ENCODE assay signal across 1 cellular context in the genomic region with DNA sequence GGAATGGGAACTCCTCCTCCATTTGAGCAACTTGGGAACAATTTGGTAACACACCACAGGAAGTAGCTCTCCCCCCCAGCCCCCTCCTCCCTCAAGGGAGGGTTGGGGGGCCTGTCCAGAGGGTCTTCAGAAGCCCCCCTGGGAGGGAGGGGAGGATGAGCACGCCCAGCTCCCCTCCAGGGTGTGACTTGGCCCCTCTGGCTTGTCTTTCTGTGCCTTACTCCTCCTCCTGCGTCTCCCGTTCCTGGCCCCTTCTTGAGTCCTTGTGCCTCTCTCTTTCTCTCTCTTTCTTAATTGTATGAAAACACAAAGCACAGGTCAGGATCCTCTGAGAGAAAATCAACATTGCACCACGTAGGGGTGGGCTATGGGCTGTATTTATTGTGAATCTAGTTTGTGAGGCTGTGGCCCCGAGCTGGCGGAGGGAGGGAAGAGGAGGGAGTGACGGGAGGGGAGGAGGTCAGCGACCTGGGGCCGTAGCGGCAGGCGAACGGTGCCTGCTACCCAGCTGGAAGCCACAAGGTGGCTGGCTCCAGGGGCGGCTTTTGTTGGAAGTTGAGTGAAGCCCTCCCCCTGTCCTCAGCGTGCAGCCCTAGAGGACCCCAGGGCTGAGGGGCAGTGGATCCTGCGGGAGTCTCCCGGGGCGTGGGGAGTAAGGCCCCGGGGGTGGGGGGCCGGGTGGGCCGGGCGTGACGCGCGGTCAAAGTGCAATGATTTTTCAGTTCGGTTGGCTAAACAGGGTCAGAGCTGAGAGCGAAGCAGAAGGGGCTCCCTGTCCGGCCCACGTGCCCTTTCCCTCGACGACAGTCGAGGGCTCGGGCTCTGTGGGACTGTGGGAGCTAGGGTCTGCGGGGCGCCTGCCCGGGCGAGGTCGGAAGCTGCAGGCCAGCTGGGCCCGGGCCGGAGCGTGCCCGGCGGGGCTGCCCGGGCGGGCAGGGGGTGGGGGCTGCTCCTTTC.
TF ChIP-seq lines count a peak whose summit lies in the region.

No MANE protein-coding gene starts in this region.

TF ChIP-seq in HepG2, 621 proteins besides CTCF, POLR2A, EP300 and RAD21 (continued from another document and continues in another):
- TF ChIP-seq FOXO1 (CRISPR knock-in tag; IDR thresholded peaks at IDR 0.05) (0 out of 2 replicates have a peak, but pooled peaks have one; percentile 5), KDM3A (CRISPR knock-in tag; IDR thresholded peaks at IDR 0.05; ENCODE audit: low read depth) (peak; percentile 21; the same call in 1 of the 2 replicates), FLYWCH1 (CRISPR knock-in tag; IDR thresholded peaks at IDR 0.05) (no peak), BORCS8-MEF2B (CRISPR knock-in tag; IDR thresholded peaks at IDR 0.05) (no peak), SAP130 (CRISPR knock-in tag; IDR thresholded peaks at IDR 0.05; ENCODE audit: low read depth) (peak; percentile 61; the same call in 1 of the 2 replicates), WIZ (CRISPR knock-in tag; IDR thresholded peaks at IDR 0.05) (no peak), BHLHE40 (IDR thresholded peaks at IDR 0.05; ENCODE audit: low read length) (no peak), ZNF619 (CRISPR knock-in tag; IDR thresholded peaks at IDR 0.05) (no peak), PTBP1 (IDR thresholded peaks at IDR 0.05; ENCODE audit: low read depth, low read length, poor library complexity, severe bottlenecking) (no peak), IKZF1 (IDR thresholded peaks at IDR 0.05) (no peak), ZNF12 (CRISPR knock-in tag; IDR thresholded peaks at IDR 0.05) (no peak), ZNF614 (CRISPR knock-in tag; IDR thresholded peaks at IDR 0.05; ENCODE audit: borderline replicate concordance) (no peak), ZFP1 (CRISPR knock-in tag; IDR thresholded peaks at IDR 0.05) (no peak), ZNF331 (CRISPR knock-in tag; IDR thresholded peaks at IDR 0.05) (no peak; the same call in 1 of the 2 replicates), SIN3B (IDR thresholded peaks at IDR 0.05; ENCODE audit: low read length) (no peak), CEBPG (CRISPR knock-in tag; IDR thresholded peaks at IDR 0.05) (no peak), ZNF83 (CRISPR knock-in tag; IDR thresholded peaks at IDR 0.05; ENCODE audit: borderline replicate concordance) (no peak), ZFP36L1 (CRISPR knock-in tag; IDR thresholded peaks at IDR 0.05) (no peak), ZNF121 (CRISPR knock-in tag; IDR thresholded peaks at IDR 0.05) (no peak), FIP1L1 (IDR thresholded peaks at IDR 0.05; ENCODE audit: borderline replicate concordance, insufficient read depth, low read depth, low read length) (no peak), ZNF570 (CRISPR knock-in tag; IDR thresholded peaks at IDR 0.05; ENCODE audit: borderline replicate concordance) (no peak), SRSF4 (IDR thresholded peaks at IDR 0.05; ENCODE audit: low read depth, low read length, poor library complexity, severe bottlenecking) (no peak), NBN (conservative IDR thresholded peaks at IDR 0.05) (no peak), ZNF33A (CRISPR knock-in tag; IDR thresholded peaks at IDR 0.05; ENCODE audit: borderline replicate concordance) (no peak), BRD4 (CRISPR knock-in tag; IDR thresholded peaks at IDR 0.05) (no peak), ZNF672 (CRISPR knock-in tag; IDR thresholded peaks at IDR 0.05) (no peak)
- TF ChIP-seq, protein P1, sequence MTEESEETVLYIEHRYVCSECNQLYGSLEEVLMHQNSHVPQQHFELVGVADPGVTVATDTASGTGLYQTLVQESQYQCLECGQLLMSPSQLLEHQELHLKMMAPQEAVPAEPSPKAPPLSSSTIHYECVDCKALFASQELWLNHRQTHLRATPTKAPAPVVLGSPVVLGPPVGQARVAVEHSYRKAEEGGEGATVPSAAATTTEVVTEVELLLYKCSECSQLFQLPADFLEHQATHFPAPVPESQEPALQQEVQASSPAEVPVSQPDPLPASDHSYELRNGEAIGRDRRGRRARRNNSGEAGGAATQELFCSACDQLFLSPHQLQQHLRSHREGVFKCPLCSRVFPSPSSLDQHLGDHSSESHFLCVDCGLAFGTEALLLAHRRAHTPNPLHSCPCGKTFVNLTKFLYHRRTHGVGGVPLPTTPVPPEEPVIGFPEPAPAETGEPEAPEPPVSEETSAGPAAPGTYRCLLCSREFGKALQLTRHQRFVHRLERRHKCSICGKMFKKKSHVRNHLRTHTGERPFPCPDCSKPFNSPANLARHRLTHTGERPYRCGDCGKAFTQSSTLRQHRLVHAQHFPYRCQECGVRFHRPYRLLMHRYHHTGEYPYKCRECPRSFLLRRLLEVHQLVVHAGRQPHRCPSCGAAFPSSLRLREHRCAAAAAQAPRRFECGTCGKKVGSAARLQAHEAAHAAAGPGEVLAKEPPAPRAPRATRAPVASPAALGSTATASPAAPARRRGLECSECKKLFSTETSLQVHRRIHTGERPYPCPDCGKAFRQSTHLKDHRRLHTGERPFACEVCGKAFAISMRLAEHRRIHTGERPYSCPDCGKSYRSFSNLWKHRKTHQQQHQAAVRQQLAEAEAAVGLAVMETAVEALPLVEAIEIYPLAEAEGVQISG (CRISPR knock-in tag; IDR thresholded peaks at IDR 0.05), result peak; percentile 69
- TF ChIP-seq, protein P2, sequence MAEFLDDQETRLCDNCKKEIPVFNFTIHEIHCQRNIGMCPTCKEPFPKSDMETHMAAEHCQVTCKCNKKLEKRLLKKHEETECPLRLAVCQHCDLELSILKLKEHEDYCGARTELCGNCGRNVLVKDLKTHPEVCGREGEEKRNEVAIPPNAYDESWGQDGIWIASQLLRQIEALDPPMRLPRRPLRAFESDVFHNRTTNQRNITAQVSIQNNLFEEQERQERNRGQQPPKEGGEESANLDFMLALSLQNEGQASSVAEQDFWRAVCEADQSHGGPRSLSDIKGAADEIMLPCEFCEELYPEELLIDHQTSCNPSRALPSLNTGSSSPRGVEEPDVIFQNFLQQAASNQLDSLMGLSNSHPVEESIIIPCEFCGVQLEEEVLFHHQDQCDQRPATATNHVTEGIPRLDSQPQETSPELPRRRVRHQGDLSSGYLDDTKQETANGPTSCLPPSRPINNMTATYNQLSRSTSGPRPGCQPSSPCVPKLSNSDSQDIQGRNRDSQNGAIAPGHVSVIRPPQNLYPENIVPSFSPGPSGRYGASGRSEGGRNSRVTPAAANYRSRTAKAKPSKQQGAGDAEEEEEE (CRISPR knock-in tag; IDR thresholded peaks at IDR 0.05; ENCODE audit: borderline replicate concordance), result no peak
- TF ChIP-seq, protein P3, sequence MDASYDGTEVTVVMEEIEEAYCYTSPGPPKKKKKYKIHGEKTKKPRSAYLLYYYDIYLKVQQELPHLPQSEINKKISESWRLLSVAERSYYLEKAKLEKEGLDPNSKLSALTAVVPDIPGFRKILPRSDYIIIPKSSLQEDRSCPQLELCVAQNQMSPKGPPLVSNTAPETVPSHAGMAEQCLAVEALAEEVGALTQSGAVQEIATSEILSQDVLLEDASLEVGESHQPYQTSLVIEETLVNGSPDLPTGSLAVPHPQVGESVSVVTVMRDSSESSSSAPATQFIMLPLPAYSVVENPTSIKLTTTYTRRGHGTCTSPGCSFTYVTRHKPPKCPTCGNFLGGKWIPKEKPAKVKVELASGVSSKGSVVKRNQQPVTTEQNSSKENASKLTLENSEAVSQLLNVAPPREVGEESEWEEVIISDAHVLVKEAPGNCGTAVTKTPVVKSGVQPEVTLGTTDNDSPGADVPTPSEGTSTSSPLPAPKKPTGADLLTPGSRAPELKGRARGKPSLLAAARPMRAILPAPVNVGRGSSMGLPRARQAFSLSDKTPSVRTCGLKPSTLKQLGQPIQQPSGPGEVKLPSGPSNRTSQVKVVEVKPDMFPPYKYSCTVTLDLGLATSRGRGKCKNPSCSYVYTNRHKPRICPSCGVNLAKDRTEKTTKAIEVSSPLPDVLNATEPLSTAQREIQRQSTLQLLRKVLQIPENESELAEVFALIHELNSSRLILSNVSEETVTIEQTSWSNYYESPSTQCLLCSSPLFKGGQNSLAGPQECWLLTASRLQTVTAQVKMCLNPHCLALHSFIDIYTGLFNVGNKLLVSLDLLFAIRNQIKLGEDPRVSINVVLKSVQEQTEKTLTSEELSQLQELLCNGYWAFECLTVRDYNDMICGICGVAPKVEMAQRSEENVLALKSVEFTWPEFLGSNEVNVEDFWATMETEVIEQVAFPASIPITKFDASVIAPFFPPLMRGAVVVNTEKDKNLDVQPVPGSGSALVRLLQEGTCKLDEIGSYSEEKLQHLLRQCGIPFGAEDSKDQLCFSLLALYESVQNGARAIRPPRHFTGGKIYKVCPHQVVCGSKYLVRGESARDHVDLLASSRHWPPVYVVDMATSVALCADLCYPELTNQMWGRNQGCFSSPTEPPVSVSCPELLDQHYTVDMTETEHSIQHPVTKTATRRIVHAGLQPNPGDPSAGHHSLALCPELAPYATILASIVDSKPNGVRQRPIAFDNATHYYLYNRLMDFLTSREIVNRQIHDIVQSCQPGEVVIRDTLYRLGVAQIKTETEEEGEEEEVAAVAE (CRISPR knock-in tag; IDR thresholded peaks at IDR 0.05; ENCODE audit: borderline replicate concordance), result no peak
- TF ChIP-seq, protein P4, sequence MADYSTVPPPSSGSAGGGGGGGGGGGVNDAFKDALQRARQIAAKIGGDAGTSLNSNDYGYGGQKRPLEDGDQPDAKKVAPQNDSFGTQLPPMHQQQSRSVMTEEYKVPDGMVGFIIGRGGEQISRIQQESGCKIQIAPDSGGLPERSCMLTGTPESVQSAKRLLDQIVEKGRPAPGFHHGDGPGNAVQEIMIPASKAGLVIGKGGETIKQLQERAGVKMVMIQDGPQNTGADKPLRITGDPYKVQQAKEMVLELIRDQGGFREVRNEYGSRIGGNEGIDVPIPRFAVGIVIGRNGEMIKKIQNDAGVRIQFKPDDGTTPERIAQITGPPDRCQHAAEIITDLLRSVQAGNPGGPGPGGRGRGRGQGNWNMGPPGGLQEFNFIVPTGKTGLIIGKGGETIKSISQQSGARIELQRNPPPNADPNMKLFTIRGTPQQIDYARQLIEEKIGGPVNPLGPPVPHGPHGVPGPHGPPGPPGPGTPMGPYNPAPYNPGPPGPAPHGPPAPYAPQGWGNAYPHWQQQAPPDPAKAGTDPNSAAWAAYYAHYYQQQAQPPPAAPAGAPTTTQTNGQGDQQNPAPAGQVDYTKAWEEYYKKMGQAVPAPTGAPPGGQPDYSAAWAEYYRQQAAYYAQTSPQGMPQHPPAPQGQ (CRISPR knock-in tag; IDR thresholded peaks at IDR 0.05; ENCODE audit: borderline replicate concordance), result no peak
- TF ChIP-seq, protein P5, sequence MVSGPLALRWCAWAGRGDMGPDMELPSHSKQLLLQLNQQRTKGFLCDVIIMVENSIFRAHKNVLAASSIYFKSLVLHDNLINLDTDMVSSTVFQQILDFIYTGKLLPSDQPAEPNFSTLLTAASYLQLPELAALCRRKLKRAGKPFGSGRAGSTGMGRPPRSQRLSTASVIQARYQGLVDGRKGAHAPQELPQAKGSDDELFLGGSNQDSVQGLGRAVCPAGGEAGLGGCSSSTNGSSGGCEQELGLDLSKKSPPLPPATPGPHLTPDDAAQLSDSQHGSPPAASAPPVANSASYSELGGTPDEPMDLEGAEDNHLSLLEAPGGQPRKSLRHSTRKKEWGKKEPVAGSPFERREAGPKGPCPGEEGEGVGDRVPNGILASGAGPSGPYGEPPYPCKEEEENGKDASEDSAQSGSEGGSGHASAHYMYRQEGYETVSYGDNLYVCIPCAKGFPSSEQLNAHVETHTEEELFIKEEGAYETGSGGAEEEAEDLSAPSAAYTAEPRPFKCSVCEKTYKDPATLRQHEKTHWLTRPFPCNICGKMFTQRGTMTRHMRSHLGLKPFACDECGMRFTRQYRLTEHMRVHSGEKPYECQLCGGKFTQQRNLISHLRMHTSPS (CRISPR knock-in tag; IDR thresholded peaks at IDR 0.05; ENCODE audit: low read depth), result no peak
- TF ChIP-seq, protein P6, sequence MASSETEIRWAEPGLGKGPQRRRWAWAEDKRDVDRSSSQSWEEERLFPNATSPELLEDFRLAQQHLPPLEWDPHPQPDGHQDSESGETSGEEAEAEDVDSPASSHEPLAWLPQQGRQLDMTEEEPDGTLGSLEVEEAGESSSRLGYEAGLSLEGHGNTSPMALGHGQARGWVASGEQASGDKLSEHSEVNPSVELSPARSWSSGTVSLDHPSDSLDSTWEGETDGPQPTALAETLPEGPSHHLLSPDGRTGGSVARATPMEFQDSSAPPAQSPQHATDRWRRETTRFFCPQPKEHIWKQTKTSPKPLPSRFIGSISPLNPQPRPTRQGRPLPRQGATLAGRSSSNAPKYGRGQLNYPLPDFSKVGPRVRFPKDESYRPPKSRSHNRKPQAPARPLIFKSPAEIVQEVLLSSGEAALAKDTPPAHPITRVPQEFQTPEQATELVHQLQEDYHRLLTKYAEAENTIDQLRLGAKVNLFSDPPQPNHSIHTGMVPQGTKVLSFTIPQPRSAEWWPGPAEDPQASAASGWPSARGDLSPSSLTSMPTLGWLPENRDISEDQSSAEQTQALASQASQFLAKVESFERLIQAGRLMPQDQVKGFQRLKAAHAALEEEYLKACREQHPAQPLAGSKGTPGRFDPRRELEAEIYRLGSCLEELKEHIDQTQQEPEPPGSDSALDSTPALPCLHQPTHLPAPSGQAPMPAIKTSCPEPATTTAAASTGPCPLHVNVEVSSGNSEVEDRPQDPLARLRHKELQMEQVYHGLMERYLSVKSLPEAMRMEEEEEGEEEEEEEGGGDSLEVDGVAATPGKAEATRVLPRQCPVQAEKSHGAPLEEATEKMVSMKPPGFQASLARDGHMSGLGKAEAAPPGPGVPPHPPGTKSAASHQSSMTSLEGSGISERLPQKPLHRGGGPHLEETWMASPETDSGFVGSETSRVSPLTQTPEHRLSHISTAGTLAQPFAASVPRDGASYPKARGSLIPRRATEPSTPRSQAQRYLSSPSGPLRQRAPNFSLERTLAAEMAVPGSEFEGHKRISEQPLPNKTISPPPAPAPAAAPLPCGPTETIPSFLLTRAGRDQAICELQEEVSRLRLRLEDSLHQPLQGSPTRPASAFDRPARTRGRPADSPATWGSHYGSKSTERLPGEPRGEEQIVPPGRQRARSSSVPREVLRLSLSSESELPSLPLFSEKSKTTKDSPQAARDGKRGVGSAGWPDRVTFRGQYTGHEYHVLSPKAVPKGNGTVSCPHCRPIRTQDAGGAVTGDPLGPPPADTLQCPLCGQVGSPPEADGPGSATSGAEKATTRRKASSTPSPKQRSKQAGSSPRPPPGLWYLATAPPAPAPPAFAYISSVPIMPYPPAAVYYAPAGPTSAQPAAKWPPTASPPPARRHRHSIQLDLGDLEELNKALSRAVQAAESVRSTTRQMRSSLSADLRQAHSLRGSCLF (CRISPR knock-in tag; IDR thresholded peaks at IDR 0.05; ENCODE audit: borderline replicate concordance), result no peak
- TF ChIP-seq, protein P7, sequence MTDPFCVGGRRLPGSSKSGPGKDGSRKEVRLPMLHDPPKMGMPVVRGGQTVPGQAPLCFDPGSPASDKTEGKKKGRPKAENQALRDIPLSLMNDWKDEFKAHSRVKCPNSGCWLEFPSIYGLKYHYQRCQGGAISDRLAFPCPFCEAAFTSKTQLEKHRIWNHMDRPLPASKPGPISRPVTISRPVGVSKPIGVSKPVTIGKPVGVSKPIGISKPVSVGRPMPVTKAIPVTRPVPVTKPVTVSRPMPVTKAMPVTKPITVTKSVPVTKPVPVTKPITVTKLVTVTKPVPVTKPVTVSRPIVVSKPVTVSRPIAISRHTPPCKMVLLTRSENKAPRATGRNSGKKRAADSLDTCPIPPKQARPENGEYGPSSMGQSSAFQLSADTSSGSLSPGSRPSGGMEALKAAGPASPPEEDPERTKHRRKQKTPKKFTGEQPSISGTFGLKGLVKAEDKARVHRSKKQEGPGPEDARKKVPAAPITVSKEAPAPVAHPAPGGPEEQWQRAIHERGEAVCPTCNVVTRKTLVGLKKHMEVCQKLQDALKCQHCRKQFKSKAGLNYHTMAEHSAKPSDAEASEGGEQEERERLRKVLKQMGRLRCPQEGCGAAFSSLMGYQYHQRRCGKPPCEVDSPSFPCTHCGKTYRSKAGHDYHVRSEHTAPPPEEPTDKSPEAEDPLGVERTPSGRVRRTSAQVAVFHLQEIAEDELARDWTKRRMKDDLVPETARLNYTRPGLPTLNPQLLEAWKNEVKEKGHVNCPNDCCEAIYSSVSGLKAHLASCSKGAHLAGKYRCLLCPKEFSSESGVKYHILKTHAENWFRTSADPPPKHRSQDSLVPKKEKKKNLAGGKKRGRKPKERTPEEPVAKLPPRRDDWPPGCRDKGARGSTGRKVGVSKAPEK (CRISPR knock-in tag; IDR thresholded peaks at IDR 0.05; ENCODE audit: borderline replicate concordance), result no peak
